15 cellular contexts compared by ENCODE assay signal in the genomic region with DNA sequence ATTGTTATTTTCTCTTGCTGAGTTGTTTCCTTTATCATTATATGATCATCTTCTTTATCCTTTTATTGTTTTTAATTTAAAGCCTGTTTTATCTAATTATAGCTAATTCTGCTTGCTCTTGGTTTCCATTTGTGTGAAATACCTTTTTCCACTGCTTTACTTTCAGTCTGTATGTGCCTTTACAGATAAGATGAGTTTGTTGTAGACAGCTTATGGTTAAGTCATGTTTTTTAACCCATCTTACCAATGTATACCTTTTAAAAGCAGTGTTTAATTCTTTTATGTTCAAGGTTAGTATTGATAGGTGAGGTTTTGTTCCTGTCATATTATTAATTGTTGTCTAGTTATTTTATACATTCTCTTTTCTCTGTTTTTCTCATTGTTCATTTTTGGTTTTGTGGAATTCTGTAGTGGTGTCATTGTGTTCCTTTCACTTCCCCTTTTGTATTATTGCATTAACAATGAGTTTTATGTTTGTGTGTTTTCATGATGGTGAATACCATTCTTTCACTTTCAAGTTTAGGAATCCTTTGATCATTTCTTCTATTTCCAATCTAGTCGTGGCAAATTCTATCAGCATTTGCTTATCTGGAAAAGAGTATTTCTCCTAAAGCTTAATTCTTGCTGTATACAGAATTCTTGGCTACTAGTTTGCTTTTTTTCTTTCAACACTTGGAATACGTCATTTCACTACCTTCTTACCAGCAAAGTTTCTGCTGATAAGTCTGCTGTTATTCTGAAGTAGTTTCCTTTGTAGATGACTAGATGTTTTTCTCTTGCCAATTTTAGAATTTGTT. TPM values are rescaled to one million over a fixed set of nuclear protein-coding genes. Genes with fewer than 3 reads are reported as not detected.
DNase-seq lines count a peak whose midpoint lies in the region; ATAC-seq, FAIRE-seq and TF ChIP-seq lines count a peak whose summit lies in the region.
"Had no signal": no experiment of that assay in that cellular context is flagged by ENCODE, and none has a peak within 500 bp of the region (broad histone marks: within the 10 kb centered on the region; RNA-seq: fewer than 3 reads in every experiment).

No MANE protein-coding gene starts in this region.

- no peaks in the 10 kb centered on the region for H4K20me1 ChIP-seq in HepG2 (ENCODE audit: insufficient read depth, low read length)

- no peak for FAIRE-seq in HepG2 (lab: Jason Lieb, UNC)

- 24% methylated on average over 2 of the region's 2 CpGs for WGBS in HepG2 (ENCODE audit: low lambda C conversion rate)

- ATAC-seq in GM18861 (IDR thresholded peaks at IDR 0.05; ENCODE audit: unreplicated experiment) (peak; percentile 92), GM21526 (IDR thresholded peaks at IDR 0.05; ENCODE audit: low FRiP score, unreplicated experiment) (peak; percentile 98), HG03103 (IDR thresholded peaks at IDR 0.05; ENCODE audit: low read depth, unreplicated experiment) (peak; percentile 93), HepG2 (no peak)
- ATAC-seq: activated CD4-positive, alpha-beta T cell treated with anti-CD3 and anti-CD28 coated beads for 36 hours; right cardiac atrium had no signal

- H3K4me1 ChIP-seq in HepG2 (ENCODE audit: insufficient read depth, low read length): no peaks in the 10 kb centered on the region

- CTCF ChIA-PET in HepG2 (lab: Yijun Ruan, JAX; ENCODE audit: low intra/inter-chr PET ratio, low total read pairs): no interaction called here

- TF ChIP-seq POLR2A in HepG2 (IDR thresholded peaks at IDR 0.05; ENCODE audit: insufficient read depth in 1 of 2, low read depth in 2 of 2, low read length in 2 of 2): no peak

- BruUV-seq in HepG2 (replicated peaks; lab: Mats Ljungman, UMichigan): no TSS peak

- H3K4me2 ChIP-seq in HepG2 (ENCODE audit: low read depth, low read length): no peak overlapping the region

- POLR2A ChIA-PET in HepG2 (lab: Yijun Ruan, JAX): no interaction called here

- intact Hi-C loops in HepG2 (cut with micrococcal nuclease; ENCODE audit: unreplicated experiment): no loop called here

- H3K79me2 ChIP-seq in HepG2 (ENCODE audit: insufficient read depth, low read length): no peaks in the 10 kb centered on the region

- H3K4me3 ChIP-seq in HepG2 (replicated peaks in 1 of 3; ENCODE audit: insufficient read depth in 1 of 3, low read depth in 2 of 3, low read length in 3 of 3): no peak overlapping the region

- H3K27ac ChIP-seq in HepG2 (ENCODE audit: extremely low read length, insufficient read depth, low read length): no peak overlapping the region

- peak; percentile 44 for DNase-seq in OCI-M1 (lab: John Stamatoyannopoulos, UW)
- DNase-seq in NCI-H345 (lab: John Stamatoyannopoulos, UW): no peak
- no peak for DNase-seq in HepG2 (ENCODE audit: low spot score)
- no peak for DNase-seq in NCI-H69 (lab: John Stamatoyannopoulos, UW)
- no peak for DNase-seq in NCI-H1092 (lab: John Stamatoyannopoulos, UW)
- DNase-seq: activated CD4-positive, alpha-beta T cell treated with anti-CD3 and anti-CD28 coated beads for 36 hours; activated naive CD4-positive, alpha-beta T cell treated with anti-CD3 and anti-CD28 coated beads, Interleukin-2, amount 50 U/mL, for 16 hours; DMS53; hippocampal formation; NCI-H1436; right cardiac atrium had no signal

- TF ChIP-seq CTCF in HepG2 (CRISPR knock-in tag; IDR thresholded peaks at IDR 0.05): no peak

- no peak overlapping the region for H2AFZ ChIP-seq in HepG2 (ENCODE audit: low read length)

- no peak overlapping the region for H3K9ac ChIP-seq in HepG2 (ENCODE audit: insufficient read depth, low read depth, low read length)

- H3K36me3 ChIP-seq in HepG2 (replicated peaks in 1 of 2; ENCODE audit: control insufficient read depth in 1 of 2, insufficient read depth in 2 of 2, low read length in 2 of 2): no peaks in the 10 kb centered on the region

- H3K9me3 ChIP-seq in HepG2 (ENCODE audit: low read length): no peaks in the 10 kb centered on the region

- TF ChIP-seq RAD21 in HepG2 (CRISPR knock-in tag; IDR thresholded peaks at IDR 0.05): no peak

- H3K27me3 ChIP-seq in HepG2 (ENCODE audit: control insufficient read depth in 1 of 2, insufficient read depth in 2 of 2, low read length in 2 of 2): no peaks in the 10 kb centered on the region

- TF ChIP-seq EP300 in HepG2 (IDR thresholded peaks at IDR 0.05; ENCODE audit: low read depth in 2 of 2, low read length in 2 of 2) (no peak), HepG2 (CRISPR knock-in tag; IDR thresholded peaks at IDR 0.05; ENCODE audit: borderline replicate concordance) (no peak)

- in situ Hi-C loops in HepG2 (cut with HindIII; ENCODE audit: extremely low pct_ligation_motif_present, low pct_unique_long_range_greater_than_20kb): no loop called here

TF ChIP-seq in HepG2, 621 proteins besides CTCF, POLR2A, EP300 and RAD21 (continues in another document):
- TF ChIP-seq TCF7L2 (IDR thresholded peaks at IDR 0.05; ENCODE audit: low read depth, low read length): no peak

RNA-seq across cellular contexts. Expression of gene OR5AN1, which starts 21.8 kb away (rescaled TPM):
- not detected in 2 replicates for total RNA-seq in HepG2 (2016; rRNA removed; fragmentation: Illumina TruSeq; extraction: Trizol)
- not detected in 2 replicates for total RNA-seq in HepG2 (2016; cell fraction: cytosol; rRNA removed; fragmentation: Illumina TruSeq; extraction: Trizol; ENCODE audit: low read depth)
- total RNA-seq in HepG2 (2016; cell fraction: insoluble cytoplasmic fraction; rRNA removed; fragmentation: Illumina TruSeq; extraction: Trizol): not detected in 2 replicates
- total RNA-seq in HepG2 (2016; cell fraction: membrane; rRNA removed; fragmentation: Illumina TruSeq; extraction: Trizol): not detected in 2 replicates
- not detected in 2 replicates for total RNA-seq in HepG2 (2016; cell fraction: nucleus; rRNA removed; fragmentation: Illumina TruSeq; extraction: Trizol)
- not detected in 2 replicates for polyA plus RNA-seq in HepG2 (2011; rRNA removed)
- not detected in 2 replicates for polyA plus RNA-seq in HepG2 (2011; cell fraction: cytosol; rRNA removed)
- not detected in 2 replicates for polyA plus RNA-seq in HepG2 (2011; cell fraction: nucleus; rRNA removed)
- not detected in 2 replicates for polyA plus RNA-seq in HepG2 (2012)
- polyA plus RNA-seq in HepG2 (2016; cell fraction: cytosol; fragmentation: Illumina TruSeq; extraction: Trizol; ENCODE audit: low read depth): not detected in 2 replicates
- polyA plus RNA-seq in HepG2 (2016; cell fraction: insoluble cytoplasmic fraction; fragmentation: Illumina TruSeq; extraction: Trizol; ENCODE audit: low read depth): not detected in 2 replicates
- polyA plus RNA-seq in HepG2 (2016; cell fraction: membrane; fragmentation: Illumina TruSeq; extraction: Trizol; ENCODE audit: low read depth): not detected in 2 replicates
- polyA plus RNA-seq in HepG2 (2016; cell fraction: nucleus; fragmentation: Illumina TruSeq; extraction: Trizol; ENCODE audit: insufficient read depth, low read depth): not detected in 2 replicates
- polyA minus RNA-seq in HepG2 (2011; rRNA and poly(A)+ RNA removed; ENCODE audit: low replicate concordance): not detected in 2 replicates
- polyA minus RNA-seq in HepG2 (2011; cell fraction: cytosol; rRNA and poly(A)+ RNA removed): not detected in 2 replicates
- polyA minus RNA-seq in HepG2 (2011; cell fraction: nucleus; rRNA and poly(A)+ RNA removed): not detected in 2 replicates
- total RNA-seq: activated CD4-positive, alpha-beta T cell treated with anti-CD3 and anti-CD28 coated beads for 36 hours; right cardiac atrium; RPMI7951 had no signal
- polyA plus RNA-seq: right cardiac atrium had no signal

RNA-seq across cellular contexts. Expression of gene OR5A2, which starts 45.8 kb away (rescaled TPM):
- not detected in 2 replicates for total RNA-seq in HepG2 (2016; rRNA removed; fragmentation: Illumina TruSeq; extraction: Trizol)
- not detected in 2 replicates for total RNA-seq in HepG2 (2016; cell fraction: cytosol; rRNA removed; fragmentation: Illumina TruSeq; extraction: Trizol; ENCODE audit: low read depth)
- total RNA-seq in HepG2 (2016; cell fraction: insoluble cytoplasmic fraction; rRNA removed; fragmentation: Illumina TruSeq; extraction: Trizol): not detected in 2 replicates
- total RNA-seq in HepG2 (2016; cell fraction: membrane; rRNA removed; fragmentation: Illumina TruSeq; extraction: Trizol): not detected in 2 replicates
- total RNA-seq in HepG2 (2016; cell fraction: nucleus; rRNA removed; fragmentation: Illumina TruSeq; extraction: Trizol): not detected in 2 replicates
- not detected in 2 replicates for polyA plus RNA-seq in HepG2 (2011; rRNA removed)
- polyA plus RNA-seq in HepG2 (2011; cell fraction: cytosol; rRNA removed): not detected in 2 replicates
- polyA plus RNA-seq in HepG2 (2011; cell fraction: nucleus; rRNA removed): not detected in 2 replicates
- not detected in 2 replicates for polyA plus RNA-seq in HepG2 (2012)
- not detected in 2 replicates for polyA plus RNA-seq in HepG2 (2016; cell fraction: cytosol; fragmentation: Illumina TruSeq; extraction: Trizol; ENCODE audit: low read depth)
- not detected in 2 replicates for polyA plus RNA-seq in HepG2 (2016; cell fraction: insoluble cytoplasmic fraction; fragmentation: Illumina TruSeq; extraction: Trizol; ENCODE audit: low read depth)
- not detected in 2 replicates for polyA plus RNA-seq in HepG2 (2016; cell fraction: membrane; fragmentation: Illumina TruSeq; extraction: Trizol; ENCODE audit: low read depth)
- polyA plus RNA-seq in HepG2 (2016; cell fraction: nucleus; fragmentation: Illumina TruSeq; extraction: Trizol; ENCODE audit: insufficient read depth, low read depth): not detected in 2 replicates
- not detected in 2 replicates for polyA minus RNA-seq in HepG2 (2011; rRNA and poly(A)+ RNA removed; ENCODE audit: low replicate concordance)
- polyA minus RNA-seq in HepG2 (2011; cell fraction: cytosol; rRNA and poly(A)+ RNA removed): not detected in 2 replicates
- polyA minus RNA-seq in HepG2 (2011; cell fraction: nucleus; rRNA and poly(A)+ RNA removed): not detected in 2 replicates
- total RNA-seq: activated CD4-positive, alpha-beta T cell treated with anti-CD3 and anti-CD28 coated beads for 36 hours; right cardiac atrium; RPMI7951 had no signal
- polyA plus RNA-seq: right cardiac atrium had no signal

RNA-seq across cellular contexts. Expression of gene OR5A1, which starts 55.8 kb away (rescaled TPM):
- not detected in 2 replicates for total RNA-seq in HepG2 (2016; rRNA removed; fragmentation: Illumina TruSeq; extraction: Trizol)
- total RNA-seq in HepG2 (2016; cell fraction: cytosol; rRNA removed; fragmentation: Illumina TruSeq; extraction: Trizol; ENCODE audit: low read depth): not detected in 2 replicates
- total RNA-seq in HepG2 (2016; cell fraction: insoluble cytoplasmic fraction; rRNA removed; fragmentation: Illumina TruSeq; extraction: Trizol): not detected in 2 replicates
- not detected in 2 replicates for total RNA-seq in HepG2 (2016; cell fraction: membrane; rRNA removed; fragmentation: Illumina TruSeq; extraction: Trizol)
- not detected in 2 replicates for total RNA-seq in HepG2 (2016; cell fraction: nucleus; rRNA removed; fragmentation: Illumina TruSeq; extraction: Trizol)
- polyA plus RNA-seq in HepG2 (2011; rRNA removed): not detected in 2 replicates
- polyA plus RNA-seq in HepG2 (2011; cell fraction: cytosol; rRNA removed): not detected in 2 replicates
- not detected in 2 replicates for polyA plus RNA-seq in HepG2 (2011; cell fraction: nucleus; rRNA removed)
- polyA plus RNA-seq in HepG2 (2012): not detected in 2 replicates
- polyA plus RNA-seq in HepG2 (2016; cell fraction: cytosol; fragmentation: Illumina TruSeq; extraction: Trizol; ENCODE audit: low read depth): not detected in 2 replicates
- not detected in 2 replicates for polyA plus RNA-seq in HepG2 (2016; cell fraction: insoluble cytoplasmic fraction; fragmentation: Illumina TruSeq; extraction: Trizol; ENCODE audit: low read depth)
- not detected in 2 replicates for polyA plus RNA-seq in HepG2 (2016; cell fraction: membrane; fragmentation: Illumina TruSeq; extraction: Trizol; ENCODE audit: low read depth)
- polyA plus RNA-seq in HepG2 (2016; cell fraction: nucleus; fragmentation: Illumina TruSeq; extraction: Trizol; ENCODE audit: insufficient read depth, low read depth): not detected in 2 replicates
- polyA minus RNA-seq in HepG2 (2011; rRNA and poly(A)+ RNA removed; ENCODE audit: low replicate concordance): not detected in 2 replicates
- polyA minus RNA-seq in HepG2 (2011; cell fraction: cytosol; rRNA and poly(A)+ RNA removed): not detected in 2 replicates
- not detected in 2 replicates for polyA minus RNA-seq in HepG2 (2011; cell fraction: nucleus; rRNA and poly(A)+ RNA removed)
- total RNA-seq: activated CD4-positive, alpha-beta T cell treated with anti-CD3 and anti-CD28 coated beads for 36 hours; right cardiac atrium; RPMI7951 had no signal
- polyA plus RNA-seq: right cardiac atrium had no signal
